18 cellular contexts compared by ENCODE assay signal in genomic region chr2:20934226-20934625, GRCh38.
DNase-seq lines count a peak whose midpoint lies in the region; ATAC-seq and TF ChIP-seq lines count a peak whose summit lies in the region.
"Had no signal": no experiment of that assay in that cellular context is flagged by ENCODE, and none has a peak within 500 bp of the region (broad histone marks: within the 10 kb centered on the region; RNA-seq: fewer than 3 reads in every experiment).

No MANE protein-coding gene starts in this region.

- no peak overlapping the region for H3K27ac ChIP-seq in GM23248
- peak overlapping the region in 3 of 5 donors; percentile 24 to 50 (median 43) for H3K27ac ChIP-seq in adrenal gland
- H3K27ac ChIP-seq: C4-2B had no signal

- H4K20me1 ChIP-seq in GM23248 (ENCODE audit: insufficient read depth) = no peaks in the 10 kb centered on the region

- H3K27me3 Mint-ChIP-seq in nephron (ENCODE audit: low read depth) = peaks cover 18% of the 10 kb centered on the region

- intact Hi-C loops in adrenal gland (cut with DNase I) = no loop called here

- peak overlapping the region; percentile 47 to 71 (median 52) for H3K27ac Mint-ChIP-seq in nephron
- H3K27ac Mint-ChIP-seq: B cell; CD4-positive, alpha-beta memory T cell had no signal

- H3K9me3 ChIP-seq in GM23248 (ENCODE audit: low read depth) = no peaks in the 10 kb centered on the region
- no peaks in the 10 kb centered on the region for H3K9me3 ChIP-seq in adrenal gland (replicated peaks in 1 of 3)

- no peaks in the 10 kb centered on the region for H3K9me2 ChIP-seq in GM23248 (ENCODE audit: insufficient read depth)

- 0 to 2% methylated on average over 2 of the region's 2 CpGs for WGBS in GM23248 (ENCODE audit: low coverage in 1 of 2, low lambda C conversion rate in 2 of 2, missing lambda C conversion rate in 2 of 2), 2 experiments
- 13 to 22% (median 17%) methylated on average over 2 of the region's 2 CpGs for WGBS in adrenal gland, 4 donors

- H3F3A ChIP-seq in GM23248 (ENCODE audit: insufficient read depth) = no peaks in the 10 kb centered on the region

- peaks cover 5% of the 10 kb centered on the region for H3K4me1 ChIP-seq in GM23248 (ENCODE audit: insufficient read depth)
- H3K4me1 ChIP-seq in adrenal gland (replicated peaks in 1 of 2) = peaks cover 16 to 27% of the 10 kb centered on the region in 2 donors

- no peak overlapping the region for H3K4me3 ChIP-seq in GM23248
- H3K4me3 ChIP-seq in adrenal gland = no peak overlapping the region

- TF ChIP-seq POLR2A in adrenal gland (IDR thresholded peaks at IDR 0.05) = no peak

- H3K4me3 Mint-ChIP-seq in nephron = no peak overlapping the region
- H3K4me3 Mint-ChIP-seq: B cell; CD4-positive, alpha-beta memory T cell had no signal

- no peak overlapping the region for H2AFZ ChIP-seq in GM23248

- no peak for TF ChIP-seq CTCF in adrenal gland (IDR thresholded peaks at IDR 0.05)
- no peak for TF ChIP-seq CTCF in nephron (IDR thresholded peaks at IDR 0.05; ENCODE audit: unreplicated experiment in 3 of 3)

- in situ Hi-C loops in GM23248 (cut with MboI) = loop anchor here (25.0 kb wide), 1 partner anchor 547 kb away; no protein-coding TSS in a partner anchor

- H3K36me3 Mint-ChIP-seq in nephron (ENCODE audit: low read depth) = peaks cover under 1% of the 10 kb centered on the region

- no peak for ATAC-seq in GM19351 (IDR thresholded peaks at IDR 0.05; ENCODE audit: unreplicated experiment)
- no peak for ATAC-seq in GM18502 (IDR thresholded peaks at IDR 0.05; ENCODE audit: poor library complexity, unreplicated experiment)
- ATAC-seq: HCT116 had no signal

- H3K36me3 ChIP-seq in GM23248 (ENCODE audit: low read depth) = no peaks in the 10 kb centered on the region
- no peaks in the 10 kb centered on the region for H3K36me3 ChIP-seq in adrenal gland (replicated peaks in 1 of 2)

- H3K4me1 Mint-ChIP-seq in nephron = peaks cover 31% of the 10 kb centered on the region
- H3K4me1 Mint-ChIP-seq: B cell; CD4-positive, alpha-beta memory T cell had no signal

- DNase-seq in NCI-H1694 (lab: John Stamatoyannopoulos, UW) = peak; percentile 33
- DNase-seq in NCI-H1694 treated with DMSO at 0.1 percent for 48 hours (lab: John Stamatoyannopoulos, UW) = no peak
- DNase-seq in GM23248 = peak; percentile 12
- DNase-seq in adrenal gland = no peak
- no peak for DNase-seq in DMS79 (lab: John Stamatoyannopoulos, UW)
- DNase-seq: 8988T; CD4-positive, alpha-beta memory T cell; COR-L47; DMS153; DND-41; GF-D8; IMR-90 had no signal

- no peaks in the 10 kb centered on the region for H3K27me3 ChIP-seq in GM23248 (replicated peaks; ENCODE audit: insufficient read depth)
- no peaks in the 10 kb centered on the region for H3K27me3 ChIP-seq in adrenal gland

- H3K9ac ChIP-seq in GM23248 = no peak overlapping the region

- H3K9me3 Mint-ChIP-seq in nephron = peaks cover 8% of the 10 kb centered on the region

- no peaks in the 10 kb centered on the region for H3K79me2 ChIP-seq in GM23248 (ENCODE audit: insufficient read depth)

- H3K4me2 ChIP-seq in GM23248 (ENCODE audit: unreplicated experiment) = no peak overlapping the region

Comparison
In these comparisons a context has a peak if more than half of its experiments do, and no peak if none do; other contexts are left out.
1. DNase-seq: peak in NCI-H1694 (single experiment) and GM23248 (single experiment); none in NCI-H1694 treated with DMSO at 0.1 percent for 48 hours (single experiment), adrenal gland (0 of 7) and DMS79 (single experiment).